ENCODE assay signal across 8 cellular contexts in the genomic region with DNA sequence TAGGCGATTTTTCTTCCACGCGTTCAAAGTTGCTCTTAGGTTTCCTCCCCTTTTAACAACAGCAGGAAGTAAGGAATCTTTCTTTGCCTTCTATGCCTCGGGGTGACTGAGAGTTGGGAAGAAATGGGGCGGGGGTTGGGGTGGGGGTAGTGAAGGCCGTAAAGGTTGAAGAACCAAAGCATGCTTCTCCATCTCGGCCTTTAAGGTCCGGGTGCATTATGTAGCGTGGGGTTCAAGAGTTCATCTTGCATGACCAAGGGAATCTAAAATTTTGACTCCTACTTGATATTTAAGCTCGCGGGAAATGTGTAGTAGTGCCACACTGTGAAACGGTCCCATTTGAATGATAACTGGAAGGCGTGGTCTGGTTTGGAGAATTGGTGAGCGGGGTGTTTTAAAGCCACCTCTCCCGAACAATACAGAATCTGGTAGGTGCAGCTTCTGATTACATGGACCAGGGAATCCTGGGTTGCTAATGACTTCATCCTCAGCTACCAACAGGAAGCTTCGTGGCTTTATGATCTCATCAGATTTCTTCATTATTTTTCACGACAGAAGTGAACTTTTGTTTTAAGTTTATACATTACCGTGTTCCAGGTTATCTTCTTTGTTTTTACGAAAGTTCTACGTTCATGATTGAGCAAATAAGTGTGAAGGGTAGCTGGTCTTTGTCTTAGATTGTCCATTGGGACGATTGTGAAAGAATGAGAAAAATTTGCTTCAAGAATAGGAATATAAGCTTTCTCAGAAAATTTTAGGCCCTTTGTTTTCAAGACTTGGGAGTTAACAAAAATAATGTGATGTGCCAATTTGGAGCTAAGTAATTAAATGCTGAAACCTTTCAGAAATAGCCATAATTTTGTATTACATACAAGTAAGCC. TPM values are rescaled to one million over a fixed set of nuclear protein-coding genes. Genes with fewer than 3 reads are reported as not detected.
A peak's percentile ranks its signal among the peaks of the same experiment; 100 is the strongest.
DNase-seq lines count a peak whose midpoint lies in the region; ATAC-seq and TF ChIP-seq lines count a peak whose summit lies in the region.

No MANE protein-coding gene starts in this region.

- peaks cover 0 to 5% of the 10 kb centered on the region in 2 donors for H3K36me3 Mint-ChIP-seq in activated naive CD4-positive, alpha-beta T cell treated with anti-CD3 and anti-CD28 coated beads, Interleukin-2, amount 50 U/mL, for 72 hours

- peak overlapping the region; percentile 96 to 99 for H3K27ac Mint-ChIP-seq in activated naive CD4-positive, alpha-beta T cell treated with anti-CD3 and anti-CD28 coated beads, Interleukin-2, amount 50 U/mL, for 72 hours

- H3K4me1 ChIP-seq in neutrophil (ENCODE audit: control insufficient read depth in 1 of 2, insufficient read depth in 1 of 2, low read depth in 1 of 2, low read length in 1 of 2) = peaks cover 19 to 20% of the 10 kb centered on the region in 2 experiments

- DNase-seq in EL = peak; percentile 83
- DNase-seq in HT-29 (ENCODE audit: low spot score) = peak; percentile 82
- DNase-seq in NCI-H82 (lab: John Stamatoyannopoulos, UW) = peak; percentile 84
- DNase-seq in activated naive CD4-positive, alpha-beta T cell treated with anti-CD3 and anti-CD28 coated beads, Interleukin-2, amount 50 U/mL, for 72 hours (ENCODE audit: low spot score in 2 of 2) = peak in 1 of 2 donors; percentile 36
- peak; percentile 84 for DNase-seq in glomerular visceral epithelial cell (ENCODE audit: extremely low spot score)
- DNase-seq in ecto neural progenitor cell (ENCODE audit: low spot score) = no peak
- DNase-seq in activated CD8-positive, alpha-beta memory T cell treated with anti-CD3 and anti-CD28 coated beads, Interleukin-2, amount 50 U/mL, for 48 hours = no peak

- peaks cover 27% of the 10 kb centered on the region for H3K27me3 ChIP-seq in neutrophil

- peak; percentile 61 to 64 for ATAC-seq in activated naive CD4-positive, alpha-beta T cell treated with anti-CD3 and anti-CD28 coated beads, Interleukin-2, amount 50 U/mL, for 72 hours

- peak overlapping the region; percentile 62 to 86 for H3K4me3 ChIP-seq in neutrophil (ENCODE audit: low read depth in 1 of 2, low read length in 1 of 2)

- no peaks in the 10 kb centered on the region for H3K9me3 ChIP-seq in neutrophil

- H3K36me3 ChIP-seq in neutrophil = no peaks in the 10 kb centered on the region

- TF ChIP-seq CTCF in neutrophil (IDR thresholded peaks at IDR 0.05) = no peak

- no peak overlapping the region for H3K27ac ChIP-seq in neutrophil

- H3K9me3 Mint-ChIP-seq in activated naive CD4-positive, alpha-beta T cell treated with anti-CD3 and anti-CD28 coated beads, Interleukin-2, amount 50 U/mL, for 72 hours = no peaks in the 10 kb centered on the region

RNA-seq across cellular contexts. Expression of a gene that starts 1.6 kb away (rescaled TPM):
- 11.4 and 13.1 TPM in 2 replicates for total RNA-seq in HT-29 (2014; rRNA removed; shearing (Covaris generic))
- total RNA-seq in activated naive CD4-positive, alpha-beta T cell treated with anti-CD3 and anti-CD28 coated beads, Interleukin-2, amount 50 U/mL, for 72 hours = 10 to 100 TPM; 10.0 to 18.4 TPM

Comparison
In these comparisons a context has a peak if more than half of its experiments do, and no peak if none do; other contexts are left out.
1. DNase-seq: peak in EL (single experiment), HT-29 (single experiment), NCI-H82 (single experiment) and glomerular visceral epithelial cell (single experiment); none in ecto neural progenitor cell (single experiment) and activated CD8-positive, alpha-beta memory T cell treated with anti-CD3 and anti-CD28 coated beads, Interleukin-2, amount 50 U/mL, for 48 hours (single experiment).